In genomic region chr2:96898135-96898505, GRCh38 we compare ENCODE assay signal across 23 cellular contexts. TPM values are rescaled to one million over a fixed set of nuclear protein-coding genes. Genes with fewer than 3 reads are reported as not detected.
DNase-seq lines count a peak whose midpoint lies in the region; ATAC-seq and TF ChIP-seq lines count a peak whose summit lies in the region.
"Had no signal": no experiment of that assay in that cellular context is flagged by ENCODE, and none has a peak within 500 bp of the region (broad histone marks: within the 10 kb centered on the region; RNA-seq: fewer than 3 reads in every experiment).

No MANE protein-coding gene starts in this region.

- H3K9me3 ChIP-seq in lower lobe of right lung (no peaks in the 10 kb centered on the region), trophoblast cell (ENCODE audit: insufficient read depth, low read depth, low read length) (no peaks in the 10 kb centered on the region)
- H3K9me3 ChIP-seq: BE2C, SJSA1 had no signal

- POLR2A ChIA-PET in RWPE1 (lab: Yijun Ruan, JAX; ENCODE audit: low non-redundant PET): no interaction called here

- H3K27ac ChIP-seq in RWPE1: 0 out of 2 replicates have a peak overlapping the region, but pooled peaks have one; percentile 2
- no peak overlapping the region for H3K27ac ChIP-seq in lower lobe of right lung
- no peak overlapping the region for H3K27ac ChIP-seq in trophoblast cell (ENCODE audit: low read depth, low read length)
- H3K27ac ChIP-seq: SJSA1 had no signal

- no peak overlapping the region for H3K9ac ChIP-seq in trophoblast cell (ENCODE audit: low read length)

- peak overlapping the region; percentile 27 for H2BK12ac ChIP-seq in trophoblast cell (ENCODE audit: low read length)

- peak overlapping the region; percentile 15 for H2BK120ac ChIP-seq in trophoblast cell (ENCODE audit: insufficient read depth, low read length, poor library complexity)

- no peaks in the 10 kb centered on the region for H3K36me3 Mint-ChIP-seq in natural killer cell treated with Interleukin-12 subunit alpha and Interleukin-12 subunit beta and Interleukin-15 and Interleukin-18, amount 100 ng/mL, for 72 hours
- H3K36me3 Mint-ChIP-seq: IgD-negative memory B cell had no signal

- H4K8ac ChIP-seq in trophoblast cell (ENCODE audit: low read depth, low read length): peak overlapping the region; percentile 26

- H3K27me3 Mint-ChIP-seq in natural killer cell treated with Interleukin-12 subunit alpha and Interleukin-12 subunit beta and Interleukin-15 and Interleukin-18, amount 100 ng/mL, for 72 hours: no peaks in the 10 kb centered on the region
- H3K27me3 Mint-ChIP-seq: CD4-positive, alpha-beta T cell; IgD-negative memory B cell had no signal

- ATAC-seq in lower lobe of right lung: peak; percentile 56 to 65
- no peak for ATAC-seq in natural killer cell treated with Interleukin-12 subunit alpha and Interleukin-12 subunit beta and Interleukin-15 and Interleukin-18, amount 100 ng/mL, for 72 hours
- ATAC-seq: HCT116, Right ventricle myocardium inferior had no signal

- peak overlapping the region; percentile 21 for H3K4ac ChIP-seq in trophoblast cell (ENCODE audit: low read depth, low read length)

- intact Hi-C loops in lower lobe of right lung (cut with DNase I): no loop called here
- intact Hi-C loops in head of caudate nucleus (cut with DNase I): no loop called here

- H3K4me2 ChIP-seq in trophoblast cell (ENCODE audit: low read length): no peak overlapping the region

- no peaks in the 10 kb centered on the region for H3K9me3 Mint-ChIP-seq in natural killer cell treated with Interleukin-12 subunit alpha and Interleukin-12 subunit beta and Interleukin-15 and Interleukin-18, amount 100 ng/mL, for 72 hours
- H3K9me3 Mint-ChIP-seq: CD4-positive, alpha-beta T cell; IgD-negative memory B cell had no signal

- no peak overlapping the region for H4K12ac ChIP-seq in trophoblast cell (ENCODE audit: low read depth, low read length)

- H3K18ac ChIP-seq in trophoblast cell (ENCODE audit: low read length): no peak overlapping the region

- peaks cover 9 to 34% of the 10 kb centered on the region in 2 donors for H3K4me1 Mint-ChIP-seq in natural killer cell treated with Interleukin-12 subunit alpha and Interleukin-12 subunit beta and Interleukin-15 and Interleukin-18, amount 100 ng/mL, for 72 hours (ENCODE audit: low read depth in 2 of 2)

- peaks cover 23% of the 10 kb centered on the region for H3K4me1 ChIP-seq in lower lobe of right lung
- peaks cover 13 to 26% of the 10 kb centered on the region in 2 experiments for H3K4me1 ChIP-seq in trophoblast cell (ENCODE audit: control insufficient read depth in 1 of 2, insufficient read depth in 2 of 2, low read length in 2 of 2)
- H3K4me1 ChIP-seq: BE2C, SJSA1 had no signal

- peak overlapping the region; percentile 26 for H3K14ac ChIP-seq in trophoblast cell (ENCODE audit: low read length)

- peaks cover 15% of the 10 kb centered on the region for H3K79me1 ChIP-seq in trophoblast cell (ENCODE audit: low read length)

- CTCF ChIA-PET in RWPE1 (lab: Yijun Ruan, JAX): interaction anchor here (0.6 to 0.8 kb wide), 2 partner anchors 14 kb away, joined by 3 to 4 read pairs; no protein-coding TSS in a partner anchor

- DNase-seq in RWPE1 (ENCODE audit: low spot score): no peak
- DNase-seq in lower lobe of right lung: peak; percentile 71
- DNase-seq in trophoblast cell: no peak
- DNase-seq in head of caudate nucleus: no peak
- no peak for DNase-seq in EL
- no peak for DNase-seq in natural killer cell treated with Interleukin-12 subunit alpha and Interleukin-12 subunit beta and Interleukin-15 and Interleukin-18, amount 100 ng/mL, for 72 hours (ENCODE audit: low spot score)
- DNase-seq in GM10266 (ENCODE audit: extremely low spot score): no peak
- DNase-seq: BE2C; CD4-positive, alpha-beta T cell; COR-L47; DMS79; MV-4-11; NCI-H1694; NCI-H2081; NCI-H2171; NCI-H345; NCI-H524 treated with DMSO at 0.1 percent for 48 hours; NCI-H82 had no signal

- H2BK5ac ChIP-seq in trophoblast cell (ENCODE audit: low read depth, low read length, poor library complexity): no peak overlapping the region

- H3K4me3 Mint-ChIP-seq in natural killer cell treated with Interleukin-12 subunit alpha and Interleukin-12 subunit beta and Interleukin-15 and Interleukin-18, amount 100 ng/mL, for 72 hours: no peak overlapping the region
- H3K4me3 Mint-ChIP-seq: CD4-positive, alpha-beta T cell; IgD-negative memory B cell had no signal

- H2AK5ac ChIP-seq in trophoblast cell (ENCODE audit: low read length): peak overlapping the region; percentile 34

- H3K23ac ChIP-seq in trophoblast cell (ENCODE audit: low read length): no peak overlapping the region

- H3K27ac Mint-ChIP-seq in natural killer cell treated with Interleukin-12 subunit alpha and Interleukin-12 subunit beta and Interleukin-15 and Interleukin-18, amount 100 ng/mL, for 72 hours: no peak overlapping the region
- H3K27ac Mint-ChIP-seq: CD4-positive, alpha-beta T cell; IgD-negative memory B cell had no signal

- no CpG with 5 or more reads among the region's 8 CpGs for WGBS in trophoblast cell (ENCODE audit: extremely low coverage, insufficient coverage, insufficient read length)

- H3K4me3 ChIP-seq in lower lobe of right lung (no peak overlapping the region), trophoblast cell (ENCODE audit: low read depth, low read length) (no peak overlapping the region)
- H3K4me3 ChIP-seq: GM12878, SJSA1 had no signal

- H2AFZ ChIP-seq in trophoblast cell (ENCODE audit: insufficient read depth, low read length, poor library complexity): no peak overlapping the region

- H4K91ac ChIP-seq in trophoblast cell (ENCODE audit: low read depth, low read length): peak overlapping the region; percentile 37

- H3K36me3 ChIP-seq in lower lobe of right lung (no peaks in the 10 kb centered on the region), trophoblast cell (ENCODE audit: control insufficient read depth in 1 of 2, insufficient read depth in 2 of 2, low read length in 2 of 2) (no peaks in the 10 kb centered on the region)
- H3K36me3 ChIP-seq: BE2C, SJSA1 had no signal

- no peaks in the 10 kb centered on the region for H3K27me3 ChIP-seq in lower lobe of right lung (ENCODE audit: low read depth)
- no peaks in the 10 kb centered on the region for H3K27me3 ChIP-seq in trophoblast cell (ENCODE audit: insufficient read depth, low read length)
- H3K27me3 ChIP-seq: BE2C, SJSA1 had no signal

- H3K79me2 ChIP-seq in trophoblast cell (ENCODE audit: control insufficient read depth, insufficient read depth, low read length, poor library complexity): no peaks in the 10 kb centered on the region

- TF ChIP-seq CTCF in RWPE1 (conservative IDR thresholded peaks at IDR 0.05; ENCODE audit: low read depth) (no peak), lower lobe of right lung (IDR thresholded peaks at IDR 0.05) (no peak), GM10266 (IDR thresholded peaks at IDR 0.05; ENCODE audit: control insufficient read depth, insufficient read depth, low read depth, missing control alignments) (no peak)

RNA-seq across cellular contexts. Expression of gene SEMA4C, which starts 28.2 kb away (rescaled TPM):
- 24.3 TPM for total RNA-seq in lower lobe of right lung
- polyA plus RNA-seq in trophoblast cell (2013): 157 and 161 TPM in 2 replicates
- 10 to 100 TPM; 17.0 to 18.0 TPM for total RNA-seq in natural killer cell treated with Interleukin-12 subunit alpha and Interleukin-12 subunit beta and Interleukin-15 and Interleukin-18, amount 100 ng/mL, for 72 hours

RNA-seq across cellular contexts. Expression of gene ANKRD39, which starts 40.3 kb away (rescaled TPM):
- total RNA-seq in lower lobe of right lung: 9.4 TPM
- polyA plus RNA-seq in trophoblast cell (2013): 32.8 and 33.4 TPM in 2 replicates
- total RNA-seq in natural killer cell treated with Interleukin-12 subunit alpha and Interleukin-12 subunit beta and Interleukin-15 and Interleukin-18, amount 100 ng/mL, for 72 hours: 10 to 100 TPM; 27.8 to 41.7 TPM

RNA-seq across cellular contexts. Expression of gene ANKRD23, which starts 54.3 kb away (rescaled TPM):
- 3.5 TPM for total RNA-seq in lower lobe of right lung
- polyA plus RNA-seq in trophoblast cell (2013): 4.5 and 4.7 TPM in 2 replicates
- total RNA-seq in natural killer cell treated with Interleukin-12 subunit alpha and Interleukin-12 subunit beta and Interleukin-15 and Interleukin-18, amount 100 ng/mL, for 72 hours: 10 to 100 TPM in 1 of 2 donors, 1 to 10 TPM in 1; 7.4 to 12.9 TPM

Comparison
In these comparisons a context has a peak if more than half of its experiments do, and no peak if none do; other contexts are left out.
1. ATAC-seq: peak in lower lobe of right lung (2 of 2); none in natural killer cell treated with Interleukin-12 subunit alpha and Interleukin-12 subunit beta and Interleukin-15 and Interleukin-18, amount 100 ng/mL, for 72 hours (0 of 2).